ENCODE assay signal across 8 cellular contexts in the genomic region with DNA sequence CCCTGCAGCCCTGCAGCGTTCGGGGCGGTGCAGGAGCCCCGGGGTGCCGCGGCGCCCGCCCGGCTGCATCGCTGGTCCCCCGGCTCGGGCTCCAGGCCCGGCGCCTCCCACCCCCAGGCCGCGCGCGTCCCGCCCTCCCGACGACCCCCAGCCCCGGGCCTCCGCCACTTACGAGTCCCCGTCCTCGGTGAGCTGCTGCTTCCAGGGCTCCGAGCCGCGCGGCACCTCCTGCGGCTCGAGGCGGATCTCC. TPM values are rescaled to one million over a fixed set of nuclear protein-coding genes. Genes with fewer than 3 reads are reported as not detected.
DNase-seq lines count a peak whose midpoint lies in the region; ATAC-seq and TF ChIP-seq lines count a peak whose summit lies in the region.

No MANE protein-coding gene starts in this region.

- peaks cover 24 to 25% of the 10 kb centered on the region in 2 experiments for H3K4me1 ChIP-seq in HCT116 (ENCODE audit: control insufficient read depth in 1 of 2, insufficient read depth in 2 of 2, low read length in 2 of 2)

- no peaks in the 10 kb centered on the region for H3K36me3 Mint-ChIP-seq in glutamatergic neuron (ENCODE audit: unreplicated experiment)
- peaks cover 35 to 43% of the 10 kb centered on the region in 2 donors for H3K36me3 Mint-ChIP-seq in stimulated activated naive B cell treated with anti-CD40 and anti-IgM and Interleukin-4, amounts not matched to agents 10 μg/mL and 1 μg/mL and 100 μg/mL, for 72 hours

- peaks cover 20 to 31% of the 10 kb centered on the region in 2 experiments for H3K36me3 ChIP-seq in HCT116 (ENCODE audit: control insufficient read depth in 1 of 2, insufficient read depth in 2 of 2, low read length in 2 of 2)

- H3K27ac Mint-ChIP-seq in glutamatergic neuron (ENCODE audit: unreplicated experiment) = peak overlapping the region; percentile 95
- peak overlapping the region; percentile 100 for H3K27ac Mint-ChIP-seq in stimulated activated naive B cell treated with anti-CD40 and anti-IgM and Interleukin-4, amounts not matched to agents 10 μg/mL and 1 μg/mL and 100 μg/mL, for 72 hours

- CTCF ChIA-PET in HCT116 (lab: Charles Lee) = interaction anchor here (0.6 to 3.0 kb wide), 6 partner anchors 10 to 189 kb away, joined by 3 to 14 read pairs (median 3); no protein-coding TSS in a partner anchor

- peaks cover 14% of the 10 kb centered on the region for H3K4me1 Mint-ChIP-seq in glutamatergic neuron (ENCODE audit: low read depth, unreplicated experiment)
- peaks cover 40 to 72% of the 10 kb centered on the region in 2 donors for H3K4me1 Mint-ChIP-seq in stimulated activated naive B cell treated with anti-CD40 and anti-IgM and Interleukin-4, amounts not matched to agents 10 μg/mL and 1 μg/mL and 100 μg/mL, for 72 hours

- TF ChIP-seq RAD21 in HCT116 (IDR thresholded peaks at IDR 0.05; ENCODE audit: low read depth) = no peak

- peaks cover 6% of the 10 kb centered on the region for H3K9me3 Mint-ChIP-seq in glutamatergic neuron (ENCODE audit: unreplicated experiment)
- no peaks in the 10 kb centered on the region for H3K9me3 Mint-ChIP-seq in stimulated activated naive B cell treated with anti-CD40 and anti-IgM and Interleukin-4, amounts not matched to agents 10 μg/mL and 1 μg/mL and 100 μg/mL, for 72 hours

- H2AFZ ChIP-seq in HCT116 (ENCODE audit: low read depth, low read length, poor library complexity, severe bottlenecking) = no peak overlapping the region

- no TSS peak for BruUV-seq in HCT116 (replicated peaks; lab: Mats Ljungman, UMichigan)

- RAD21 ChIA-PET in HCT116 (lab: Charles Lee; ENCODE audit: low non-redundant PET in 1 of 2, low total read pairs in 2 of 2, uncharacterized antibody in 2 of 2, unreplicated experiment in 2 of 2) = interaction anchor here (0.8 to 1.6 kb wide), 4 partner anchors 39 to 189 kb away, joined by 3 to 7 read pairs (median 4); a partner anchor contains a TSS

- TF ChIP-seq CTCF in HCT116 (IDR thresholded peaks at IDR 0.05 in 2 of 3, conservative IDR thresholded peaks at IDR 0.05 in 1 of 3; ENCODE audit: borderline replicate concordance in 1 of 3, insufficient read depth in 1 of 3, low read depth in 2 of 3, low read length in 2 of 3) = no peak
- TF ChIP-seq CTCF in VCaP (conservative IDR thresholded peaks at IDR 0.05) = no peak
- TF ChIP-seq CTCF in glutamatergic neuron (IDR thresholded peaks at IDR 0.05; ENCODE audit: partially characterized antibody, unreplicated experiment) = no peak

- H3K9ac ChIP-seq in HCT116 (ENCODE audit: low read length) = peak overlapping the region; percentile 99

- peak overlapping the region; percentile 84 for H3K4me2 ChIP-seq in HCT116 (ENCODE audit: low read length)

- peaks cover 16% of the 10 kb centered on the region for H3K79me2 ChIP-seq in HCT116 (ENCODE audit: insufficient read depth, low read length)

- H3K27me3 Mint-ChIP-seq in glutamatergic neuron (ENCODE audit: unreplicated experiment) = peaks cover 9% of the 10 kb centered on the region
- no peaks in the 10 kb centered on the region for H3K27me3 Mint-ChIP-seq in stimulated activated naive B cell treated with anti-CD40 and anti-IgM and Interleukin-4, amounts not matched to agents 10 μg/mL and 1 μg/mL and 100 μg/mL, for 72 hours

- ATAC-seq in HCT116 (no peak), left lobe of liver (no peak)
- ATAC-seq in stimulated activated naive B cell treated with anti-CD40 and anti-IgM and Interleukin-4, amounts not matched to agents 10 μg/mL and 1 μg/mL and 100 μg/mL, for 72 hours (replicated peaks) = peak; percentile 18 to 19

- H3K9me2 ChIP-seq in HCT116 (ENCODE audit: insufficient read depth) = no peaks in the 10 kb centered on the region

- peak overlapping the region; percentile 98 for H3K27ac ChIP-seq in HCT116 (ENCODE audit: low read depth, low read length)
- peak overlapping the region; percentile 100 for H3K27ac ChIP-seq in VCaP

- no peaks in the 10 kb centered on the region for H4K20me1 ChIP-seq in HCT116 (ENCODE audit: insufficient read depth)

- POLR2A ChIA-PET in HCT116 (lab: Charles Lee) = interaction anchor here (0.6 to 2.2 kb wide), 13 partner anchors 10 to 282 kb away, joined by 3 to 10 read pairs (median 4); a partner anchor contains a TSS

- DNase-seq in HCT116 (ENCODE audit: low read depth, low spot score) (no peak), glutamatergic neuron (no peak), DMS 273 (lab: John Stamatoyannopoulos, UW; ENCODE audit: unreplicated experiment) (no peak), DMS153 treated with DMSO at 0.1 percent for 48 hours (lab: John Stamatoyannopoulos, UW; ENCODE audit: unreplicated experiment) (no peak), left lobe of liver (ENCODE audit: low spot score) (no peak), inferior parietal cortex (ENCODE audit: extremely low spot score) (no peak)
- no peak for DNase-seq in stimulated activated naive B cell treated with anti-CD40 and anti-IgM and Interleukin-4, amounts not matched to agents 10 μg/mL and 1 μg/mL and 100 μg/mL, for 72 hours

- peak overlapping the region; percentile 90 for H3K4me3 Mint-ChIP-seq in glutamatergic neuron (ENCODE audit: unreplicated experiment)
- peak overlapping the region; percentile 99 to 100 for H3K4me3 Mint-ChIP-seq in stimulated activated naive B cell treated with anti-CD40 and anti-IgM and Interleukin-4, amounts not matched to agents 10 μg/mL and 1 μg/mL and 100 μg/mL, for 72 hours

- H3K9me3 ChIP-seq in HCT116 (ENCODE audit: control insufficient read depth in 1 of 2, insufficient read depth in 1 of 2, low read depth in 1 of 2, low read length in 2 of 2) = no peaks in the 10 kb centered on the region

- H3K4me3 ChIP-seq in HCT116 (replicated peaks in 1 of 2; ENCODE audit: low read depth in 1 of 2, low read length in 2 of 2) = peak overlapping the region; percentile 77 to 92

- H3K27me3 ChIP-seq in HCT116 (ENCODE audit: insufficient read depth, low read length) = no peaks in the 10 kb centered on the region

- intact Hi-C loops in HCT116 (cut with micrococcal nuclease) = loop anchor here (5.0 kb wide), 1 partner anchor 72 kb away; no protein-coding TSS in a partner anchor

- TF ChIP-seq POLR2A in HCT116 (IDR thresholded peaks at IDR 0.05; ENCODE audit: borderline replicate concordance, extremely low read depth, insufficient read depth, insufficient read length) = no peak

TF ChIP-seq in HCT116, 20 proteins besides CTCF, POLR2A, EP300 and RAD21 (continues in another document):
- TF ChIP-seq ZNF274 (IDR thresholded peaks at IDR 0.05; ENCODE audit: low read depth, low read length) (no peak), POLR2AphosphoS5 (IDR thresholded peaks at IDR 0.05; ENCODE audit: low read depth, low read length) (no peak), EGR1 (IDR thresholded peaks at IDR 0.05; ENCODE audit: low read depth) (no peak), CBX3 (IDR thresholded peaks at IDR 0.05; ENCODE audit: low read depth) (no peak), EZH2phosphoT487 (IDR thresholded peaks at IDR 0.05; ENCODE audit: borderline replicate concordance) (no peak), SIN3A (IDR thresholded peaks at IDR 0.05; ENCODE audit: low read depth) (no peak; the same call in 1 of the 2 replicates), JUND (IDR thresholded peaks at IDR 0.05) (no peak), SP1 (IDR thresholded peaks at IDR 0.05; ENCODE audit: low read depth) (no peak)
- TF ChIP-seq, protein P1, sequence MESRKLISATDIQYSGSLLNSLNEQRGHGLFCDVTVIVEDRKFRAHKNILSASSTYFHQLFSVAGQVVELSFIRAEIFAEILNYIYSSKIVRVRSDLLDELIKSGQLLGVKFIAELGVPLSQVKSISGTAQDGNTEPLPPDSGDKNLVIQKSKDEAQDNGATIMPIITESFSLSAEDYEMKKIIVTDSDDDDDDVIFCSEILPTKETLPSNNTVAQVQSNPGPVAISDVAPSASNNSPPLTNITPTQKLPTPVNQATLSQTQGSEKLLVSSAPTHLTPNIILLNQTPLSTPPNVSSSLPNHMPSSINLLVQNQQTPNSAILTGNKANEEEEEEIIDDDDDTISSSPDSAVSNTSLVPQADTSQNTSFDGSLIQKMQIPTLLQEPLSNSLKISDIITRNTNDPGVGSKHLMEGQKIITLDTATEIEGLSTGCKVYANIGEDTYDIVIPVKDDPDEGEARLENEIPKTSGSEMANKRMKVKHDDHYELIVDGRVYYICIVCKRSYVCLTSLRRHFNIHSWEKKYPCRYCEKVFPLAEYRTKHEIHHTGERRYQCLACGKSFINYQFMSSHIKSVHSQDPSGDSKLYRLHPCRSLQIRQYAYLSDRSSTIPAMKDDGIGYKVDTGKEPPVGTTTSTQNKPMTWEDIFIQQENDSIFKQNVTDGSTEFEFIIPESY (IDR thresholded peaks at IDR 0.05; ENCODE audit: extremely low read depth, insufficient replicate concordance, low read length) = no peak
- TF ChIP-seq, protein P2, sequence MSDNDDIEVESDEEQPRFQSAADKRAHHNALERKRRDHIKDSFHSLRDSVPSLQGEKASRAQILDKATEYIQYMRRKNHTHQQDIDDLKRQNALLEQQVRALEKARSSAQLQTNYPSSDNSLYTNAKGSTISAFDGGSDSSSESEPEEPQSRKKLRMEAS (IDR thresholded peaks at IDR 0.05) = no peak
- TF ChIP-seq, protein P3, sequence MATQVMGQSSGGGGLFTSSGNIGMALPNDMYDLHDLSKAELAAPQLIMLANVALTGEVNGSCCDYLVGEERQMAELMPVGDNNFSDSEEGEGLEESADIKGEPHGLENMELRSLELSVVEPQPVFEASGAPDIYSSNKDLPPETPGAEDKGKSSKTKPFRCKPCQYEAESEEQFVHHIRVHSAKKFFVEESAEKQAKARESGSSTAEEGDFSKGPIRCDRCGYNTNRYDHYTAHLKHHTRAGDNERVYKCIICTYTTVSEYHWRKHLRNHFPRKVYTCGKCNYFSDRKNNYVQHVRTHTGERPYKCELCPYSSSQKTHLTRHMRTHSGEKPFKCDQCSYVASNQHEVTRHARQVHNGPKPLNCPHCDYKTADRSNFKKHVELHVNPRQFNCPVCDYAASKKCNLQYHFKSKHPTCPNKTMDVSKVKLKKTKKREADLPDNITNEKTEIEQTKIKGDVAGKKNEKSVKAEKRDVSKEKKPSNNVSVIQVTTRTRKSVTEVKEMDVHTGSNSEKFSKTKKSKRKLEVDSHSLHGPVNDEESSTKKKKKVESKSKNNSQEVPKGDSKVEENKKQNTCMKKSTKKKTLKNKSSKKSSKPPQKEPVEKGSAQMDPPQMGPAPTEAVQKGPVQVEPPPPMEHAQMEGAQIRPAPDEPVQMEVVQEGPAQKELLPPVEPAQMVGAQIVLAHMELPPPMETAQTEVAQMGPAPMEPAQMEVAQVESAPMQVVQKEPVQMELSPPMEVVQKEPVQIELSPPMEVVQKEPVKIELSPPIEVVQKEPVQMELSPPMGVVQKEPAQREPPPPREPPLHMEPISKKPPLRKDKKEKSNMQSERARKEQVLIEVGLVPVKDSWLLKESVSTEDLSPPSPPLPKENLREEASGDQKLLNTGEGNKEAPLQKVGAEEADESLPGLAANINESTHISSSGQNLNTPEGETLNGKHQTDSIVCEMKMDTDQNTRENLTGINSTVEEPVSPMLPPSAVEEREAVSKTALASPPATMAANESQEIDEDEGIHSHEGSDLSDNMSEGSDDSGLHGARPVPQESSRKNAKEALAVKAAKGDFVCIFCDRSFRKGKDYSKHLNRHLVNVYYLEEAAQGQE (IDR thresholded peaks at IDR 0.05; ENCODE audit: low read depth) = no peak

RNA-seq across cellular contexts. Expression of a gene that starts 0.4 kb away (rescaled TPM):
- total RNA-seq in HCT116 (2021; ENCODE audit: unreplicated experiment) (42.6 TPM), glutamatergic neuron (ENCODE audit: unreplicated experiment) (20.1 TPM), left lobe of liver (116 TPM)
- 38.0 and 62.5 TPM in 2 replicates for polyA plus RNA-seq in HCT116 (2012)

Comparison
In these comparisons a context has a peak if more than half of its experiments do, and no peak if none do; other contexts are left out.
1. ATAC-seq: peak in stimulated activated naive B cell treated with anti-CD40 and anti-IgM and Interleukin-4, amounts not matched to agents 10 μg/mL and 1 μg/mL and 100 μg/mL, for 72 hours (2 of 2); none in HCT116 (single experiment) and left lobe of liver (single experiment).